ENCODE assay signal across 8 cellular contexts in genomic region chr10:27354100-27354499, GRCh38.
DNase-seq lines count a peak whose midpoint lies in the region; ATAC-seq and TF ChIP-seq lines count a peak whose summit lies in the region.
"Not testable (repeated sequence)": the region's sequence is repeated elsewhere in the genome, so short reads cannot be mapped to it uniquely, and the experiment has no call there.

No MANE protein-coding gene starts in this region.

- H3K27ac Mint-ChIP-seq in activated T-cell treated with anti-CD3 and anti-CD28 coated beads, Interleukin-2, amount 50 U/mL, for 72 hours; stimulated activated naive B cell treated with anti-CD40 and anti-IgM and Interleukin-4, amounts not matched to agents 10 μg/mL and 1 μg/mL and 100 μg/mL, for 72 hours: not testable (repeated sequence)

- H3K36me3 Mint-ChIP-seq in activated T-cell treated with anti-CD3 and anti-CD28 coated beads, Interleukin-2, amount 50 U/mL, for 72 hours (ENCODE audit: insufficient read depth in 2 of 2); stimulated activated naive B cell treated with anti-CD40 and anti-IgM and Interleukin-4, amounts not matched to agents 10 μg/mL and 1 μg/mL and 100 μg/mL, for 72 hours: not testable (repeated sequence)

- not testable (repeated sequence) for TF ChIP-seq POLR2A in GM18505 (IDR thresholded peaks at IDR 0.05; ENCODE audit: borderline replicate concordance, extremely low read depth, insufficient read depth, insufficient read length)

- not testable (repeated sequence) for H3K9me3 Mint-ChIP-seq in activated T-cell treated with anti-CD3 and anti-CD28 coated beads, Interleukin-2, amount 50 U/mL, for 72 hours; stimulated activated naive B cell treated with anti-CD40 and anti-IgM and Interleukin-4, amounts not matched to agents 10 μg/mL and 1 μg/mL and 100 μg/mL, for 72 hours

- DNase-seq in NAMALWA (ENCODE audit: low spot score) = peak; percentile 10
- not testable (repeated sequence) for DNase-seq in activated T-cell treated with anti-CD3 and anti-CD28 coated beads, Interleukin-2, amount 50 U/mL, for 72 hours; left ventricle myocardium superior; stimulated activated naive B cell treated with anti-CD40 and anti-IgM and Interleukin-4, amounts not matched to agents 10 μg/mL and 1 μg/mL and 100 μg/mL, for 72 hours

- H3K27me3 Mint-ChIP-seq in activated T-cell treated with anti-CD3 and anti-CD28 coated beads, Interleukin-2, amount 50 U/mL, for 72 hours (ENCODE audit: low read depth) = not testable (repeated sequence)
- peaks cover 9 to 11% of the 10 kb centered on the region in 2 donors for H3K27me3 Mint-ChIP-seq in stimulated activated naive B cell treated with anti-CD40 and anti-IgM and Interleukin-4, amounts not matched to agents 10 μg/mL and 1 μg/mL and 100 μg/mL, for 72 hours

- intact Hi-C loops in left ventricle myocardium superior (cut with micrococcal nuclease) = not testable (repeated sequence)

- ATAC-seq in GM18505 (IDR thresholded peaks at IDR 0.05; ENCODE audit: unreplicated experiment) (peak; percentile 12), GM19455 (IDR thresholded peaks at IDR 0.05; ENCODE audit: unreplicated experiment) (peak; percentile 25), HG02623 (IDR thresholded peaks at IDR 0.05; ENCODE audit: unreplicated experiment) (peak; percentile 6), HG03108 (IDR thresholded peaks at IDR 0.05; ENCODE audit: unreplicated experiment) (peak; percentile 13), left ventricle myocardium superior (peak; percentile 43)
- ATAC-seq in activated T-cell treated with anti-CD3 and anti-CD28 coated beads, Interleukin-2, amount 50 U/mL, for 72 hours (replicated peaks in 1 of 2) = not testable (repeated sequence)
- peak; percentile 28 to 45 for ATAC-seq in stimulated activated naive B cell treated with anti-CD40 and anti-IgM and Interleukin-4, amounts not matched to agents 10 μg/mL and 1 μg/mL and 100 μg/mL, for 72 hours (replicated peaks)

- peak overlapping the region; percentile 48 to 60 for H3K4me3 Mint-ChIP-seq in activated T-cell treated with anti-CD3 and anti-CD28 coated beads, Interleukin-2, amount 50 U/mL, for 72 hours
- peak overlapping the region; percentile 59 to 67 for H3K4me3 Mint-ChIP-seq in stimulated activated naive B cell treated with anti-CD40 and anti-IgM and Interleukin-4, amounts not matched to agents 10 μg/mL and 1 μg/mL and 100 μg/mL, for 72 hours

- not testable (repeated sequence) for H3K4me1 Mint-ChIP-seq in activated T-cell treated with anti-CD3 and anti-CD28 coated beads, Interleukin-2, amount 50 U/mL, for 72 hours (ENCODE audit: low read depth)
- peaks cover 11 to 15% of the 10 kb centered on the region in 2 donors for H3K4me1 Mint-ChIP-seq in stimulated activated naive B cell treated with anti-CD40 and anti-IgM and Interleukin-4, amounts not matched to agents 10 μg/mL and 1 μg/mL and 100 μg/mL, for 72 hours
